21 cellular contexts compared by ENCODE assay signal in genomic region chr18:43774497-43774896, GRCh38.
DNase-seq lines count a peak whose midpoint lies in the region; ATAC-seq and TF ChIP-seq lines count a peak whose summit lies in the region.
"Had no signal": no experiment of that assay in that cellular context is flagged by ENCODE, and none has a peak within 500 bp of the region (broad histone marks: within the 10 kb centered on the region; RNA-seq: fewer than 3 reads in every experiment).

No MANE protein-coding gene starts in this region.

- H3K4me3 ChIP-seq in HUES48 (ENCODE audit: low read depth, low read length), result no peak overlapping the region; the same call in 1 of the 2 replicates
- peak overlapping the region; percentile 10 for H3K4me3 ChIP-seq in iPS-15b (ENCODE audit: low read depth, low read length)
- H3K4me3 ChIP-seq in effector memory CD4-positive, alpha-beta T cell (ENCODE audit: insufficient read depth, low read depth, low read length, poor library complexity, severe bottlenecking), result no peak overlapping the region
- H3K4me3 ChIP-seq: GM12878, GM23248 had no signal

- CTCF ChIA-PET in WTC11 (lab: Charles Lee), result interaction anchor here (0.8 kb wide), 1 partner anchor 113 kb away, joined by 3 read pairs; no protein-coding TSS in a partner anchor

- peaks cover 27% of the 10 kb centered on the region for H3K4me1 Mint-ChIP-seq in WTC11
- H3K4me1 Mint-ChIP-seq in stimulated activated naive CD8-positive, alpha-beta T cell treated with anti-CD3 and anti-CD28 coated beads, Interleukin-15, amount 100 ng/mL, for 72 hours, result no peaks in the 10 kb centered on the region
- H3K4me1 Mint-ChIP-seq: CD4-positive, CD25-positive, alpha-beta regulatory T cell had no signal

- TF ChIP-seq CTCF in 22Rv1 (IDR thresholded peaks at IDR 0.05) (no peak), WTC11 (IDR thresholded peaks at IDR 0.05) (no peak)

- H3K4me3 Mint-ChIP-seq in WTC11, result peak overlapping the region; percentile 3; the same call in 1 of the 2 replicates
- H3K4me3 Mint-ChIP-seq in stimulated activated naive CD8-positive, alpha-beta T cell treated with anti-CD3 and anti-CD28 coated beads, Interleukin-15, amount 100 ng/mL, for 72 hours, result no peak overlapping the region

- POLR2A ChIA-PET in WTC11 (lab: Charles Lee), result no interaction called here

- H3K36me3 ChIP-seq in HUES48 (ENCODE audit: control insufficient read depth, insufficient read depth, low read length), result no peaks in the 10 kb centered on the region
- H3K36me3 ChIP-seq in iPS-15b (ENCODE audit: control insufficient read depth, insufficient read depth, low read length), result no peaks in the 10 kb centered on the region
- no peaks in the 10 kb centered on the region for H3K36me3 ChIP-seq in effector memory CD4-positive, alpha-beta T cell (ENCODE audit: control insufficient read depth, insufficient read depth, low read length)
- H3K36me3 ChIP-seq: BE2C had no signal

- DNase-seq in WTC11 (ENCODE audit: low spot score), result peak; percentile 23
- DNase-seq in GF-D8 (lab: John Stamatoyannopoulos, UW), result no peak
- no peak for DNase-seq in effector memory CD4-positive, alpha-beta T cell
- DNase-seq in stimulated activated naive CD8-positive, alpha-beta T cell treated with anti-CD3 and anti-CD28 coated beads, Interleukin-15, amount 100 ng/mL, for 72 hours, result no peak
- DNase-seq: BE2C; Caco-2; CD4-positive, CD25-positive, alpha-beta regulatory T cell; GM23248; IMR-90; NCI-H1417 treated with DMSO at 0.1 percent for 48 hours; NCI-H187 treated with DMSO at 0.1 percent for 48 hours; NCI-H2171; NCI-H446; NCI-H526 treated with DMSO at 0.1 percent for 48 hours; OCI-M1 had no signal

- ATAC-seq in WTC11 (peak; percentile 90), GM18873 (IDR thresholded peaks at IDR 0.05; ENCODE audit: low FRiP score, unreplicated experiment) (no peak)
- ATAC-seq in stimulated activated naive CD8-positive, alpha-beta T cell treated with anti-CD3 and anti-CD28 coated beads, Interleukin-15, amount 100 ng/mL, for 72 hours, result no peak
- ATAC-seq: GM12878 had no signal

- H3K27me3 ChIP-seq in HUES48 (ENCODE audit: control insufficient read depth, insufficient read depth, low read length), result no peaks in the 10 kb centered on the region
- H3K27me3 ChIP-seq in iPS-15b (ENCODE audit: control insufficient read depth, insufficient read depth, low read length), result no peaks in the 10 kb centered on the region
- no peaks in the 10 kb centered on the region for H3K27me3 ChIP-seq in effector memory CD4-positive, alpha-beta T cell (replicated peaks; ENCODE audit: control insufficient read depth, insufficient read depth, low read length, poor library complexity, severe bottlenecking)
- H3K27me3 ChIP-seq: BE2C had no signal

- peaks cover 13% of the 10 kb centered on the region for H3K9me3 Mint-ChIP-seq in WTC11
- no peaks in the 10 kb centered on the region for H3K9me3 Mint-ChIP-seq in stimulated activated naive CD8-positive, alpha-beta T cell treated with anti-CD3 and anti-CD28 coated beads, Interleukin-15, amount 100 ng/mL, for 72 hours

- H3K27me3 Mint-ChIP-seq in WTC11 (ENCODE audit: low read depth), result no peaks in the 10 kb centered on the region
- no peaks in the 10 kb centered on the region for H3K27me3 Mint-ChIP-seq in stimulated activated naive CD8-positive, alpha-beta T cell treated with anti-CD3 and anti-CD28 coated beads, Interleukin-15, amount 100 ng/mL, for 72 hours
- H3K27me3 Mint-ChIP-seq: CD4-positive, CD25-positive, alpha-beta regulatory T cell had no signal

- H3K36me3 Mint-ChIP-seq in WTC11, result peaks cover 5% of the 10 kb centered on the region
- H3K36me3 Mint-ChIP-seq: CD4-positive, CD25-positive, alpha-beta regulatory T cell had no signal

- H3K27ac ChIP-seq in 22Rv1 (peak overlapping the region; percentile 10; the same call in 1 of the 2 replicates), HUES48 (ENCODE audit: low read depth, low read length) (peak overlapping the region; percentile 9)
- H3K27ac ChIP-seq in effector memory CD4-positive, alpha-beta T cell (ENCODE audit: insufficient read depth, low read length, poor library complexity, severe bottlenecking), result no peak overlapping the region
- H3K27ac ChIP-seq: GM23248, RWPE1 had no signal

- H3K4me1 ChIP-seq in HUES48 (ENCODE audit: control insufficient read depth, insufficient read depth, low read length), result peaks cover 9% of the 10 kb centered on the region
- peaks cover 12% of the 10 kb centered on the region for H3K4me1 ChIP-seq in iPS-15b (ENCODE audit: control insufficient read depth, insufficient read depth, low read length)
- no peaks in the 10 kb centered on the region for H3K4me1 ChIP-seq in effector memory CD4-positive, alpha-beta T cell (ENCODE audit: control insufficient read depth, insufficient read depth, low read length, poor library complexity, severe bottlenecking)
- H3K4me1 ChIP-seq: BE2C, Caco-2 had no signal

- no peak overlapping the region for H3K9ac ChIP-seq in HUES48 (ENCODE audit: low read depth, low read length)
- no peak overlapping the region for H3K9ac ChIP-seq in iPS-15b (ENCODE audit: low read depth, low read length)
- H3K9ac ChIP-seq: GM23248 had no signal

- peak overlapping the region; percentile 88 for H3K27ac Mint-ChIP-seq in WTC11
- H3K27ac Mint-ChIP-seq in stimulated activated naive CD8-positive, alpha-beta T cell treated with anti-CD3 and anti-CD28 coated beads, Interleukin-15, amount 100 ng/mL, for 72 hours, result no peak overlapping the region
- H3K27ac Mint-ChIP-seq: CD4-positive, CD25-positive, alpha-beta regulatory T cell had no signal

- H3K9me3 ChIP-seq in HUES48 (ENCODE audit: control insufficient read depth, insufficient read depth, low read length) (no peaks in the 10 kb centered on the region), iPS-15b (ENCODE audit: control insufficient read depth, insufficient read depth, low read length) (no peaks in the 10 kb centered on the region)
- no peaks in the 10 kb centered on the region for H3K9me3 ChIP-seq in effector memory CD4-positive, alpha-beta T cell (ENCODE audit: control insufficient read depth, low read length)
- H3K9me3 ChIP-seq: BE2C, Caco-2 had no signal

TF ChIP-seq in WTC11, 78 proteins besides CTCF, POLR2A, EP300 and RAD21:
- TF ChIP-seq TP53 (CRISPR knock-in tag; IDR thresholded peaks at IDR 0.05) (peak; percentile 54; the same call in 1 of the 2 replicates), KAT7 (CRISPR knock-in tag; IDR thresholded peaks at IDR 0.05; ENCODE audit: borderline replicate concordance) (no peak)
TF ChIP-seq in WTC11: peak in this region for 1.
